ENCODE assay signal across 9 cellular contexts in the genomic region with DNA sequence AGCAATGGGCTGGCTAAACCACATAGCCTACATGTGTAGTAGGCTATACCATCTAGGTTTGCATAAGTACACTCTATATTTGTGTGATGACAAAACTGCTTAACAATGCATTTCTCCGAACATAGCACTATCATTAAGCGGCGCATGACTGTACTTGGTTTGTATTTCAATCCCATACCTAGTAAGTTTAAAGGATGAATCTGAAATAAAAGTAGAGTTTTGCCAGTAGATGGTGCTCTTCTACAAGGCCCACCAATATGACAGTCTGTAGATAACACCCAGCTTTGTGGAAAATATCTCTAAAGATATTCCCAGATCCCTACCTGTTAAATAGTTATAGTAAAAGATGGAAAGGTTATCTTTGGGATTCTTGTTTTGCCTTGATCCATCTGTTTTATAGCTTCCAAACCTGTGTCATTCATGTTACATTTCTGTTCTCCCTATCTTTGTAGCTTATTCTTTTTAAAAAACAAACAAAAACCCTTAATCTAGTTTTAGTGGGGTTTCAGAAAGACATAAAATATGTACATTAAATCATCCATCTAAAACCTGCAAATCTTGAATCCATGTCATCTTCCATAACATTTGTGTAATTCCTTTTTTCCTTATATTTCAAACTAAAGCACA. TPM values are rescaled to one million over a fixed set of nuclear protein-coding genes. Genes with fewer than 3 reads are reported as not detected.
DNase-seq lines count a peak whose midpoint lies in the region; ATAC-seq and TF ChIP-seq lines count a peak whose summit lies in the region.
"Had no signal": no experiment of that assay in that cellular context is flagged by ENCODE, and none has a peak within 500 bp of the region (broad histone marks: within the 10 kb centered on the region; RNA-seq: fewer than 3 reads in every experiment).

No MANE protein-coding gene starts in this region.

- 55% methylated on average over 3 of the region's 3 CpGs for WGBS in SK-N-SH (ENCODE audit: low lambda C conversion rate)

- no peaks in the 10 kb centered on the region for H3F3A ChIP-seq in SK-N-SH (replicated peaks; ENCODE audit: insufficient read depth)

- POLR2A ChIA-PET in activated naive CD8-positive, alpha-beta T cell treated with anti-CD3 and anti-CD28 coated beads, Interleukin-2, amount 10 ng/mL, durations not matched to agents 7 days and 5 days (lab: Charles Lee), result interaction anchor here (0.5 to 0.7 kb wide), 2 partner anchors 31 to 199 kb away, joined by 3 read pairs; no protein-coding TSS in a partner anchor
- POLR2A ChIA-PET in SK-N-SH (lab: Yijun Ruan, JAX), result no interaction called here

- TF ChIP-seq RAD21 in SK-N-SH (IDR thresholded peaks at IDR 0.05; ENCODE audit: low read length), result peak; percentile 80

- peaks cover 78 to 88% of the 10 kb centered on the region in 2 experiments for H3K36me3 ChIP-seq in SK-N-SH (replicated peaks in 1 of 2; ENCODE audit: control insufficient read depth in 1 of 2, insufficient read depth in 2 of 2, low read length in 1 of 2)

- ATAC-seq in activated naive CD8-positive, alpha-beta T cell treated with anti-CD3 and anti-CD28 coated beads, Interleukin-2, amount 10 ng/mL, durations not matched to agents 7 days and 5 days (ENCODE audit: low read depth), result peak; percentile 50
- no peak for ATAC-seq in activated naive CD8-positive, alpha-beta T cell treated with anti-CD3 and anti-CD28 coated beads, Interleukin-2, amount 50 U/mL, for 24 hours

- no peaks in the 10 kb centered on the region for H3K27me3 Mint-ChIP-seq in activated naive CD8-positive, alpha-beta T cell treated with anti-CD3 and anti-CD28 coated beads, Interleukin-2, amount 10 ng/mL, durations not matched to agents 7 days and 5 days
- H3K27me3 Mint-ChIP-seq in activated naive CD8-positive, alpha-beta T cell treated with anti-CD3 and anti-CD28 coated beads, Interleukin-2, amount 50 U/mL, for 24 hours, result no peaks in the 10 kb centered on the region
- H3K27me3 Mint-ChIP-seq: central memory CD8-positive, alpha-beta T cell had no signal

- H3K9ac ChIP-seq in SK-N-SH, result no peak overlapping the region

- H3K4me2 ChIP-seq in SK-N-SH, result no peak overlapping the region

- no peaks in the 10 kb centered on the region for H3K9me2 ChIP-seq in SK-N-SH

- no peak overlapping the region for H3K4me3 Mint-ChIP-seq in activated naive CD8-positive, alpha-beta T cell treated with anti-CD3 and anti-CD28 coated beads, Interleukin-2, amount 10 ng/mL, durations not matched to agents 7 days and 5 days
- H3K4me3 Mint-ChIP-seq in activated naive CD8-positive, alpha-beta T cell treated with anti-CD3 and anti-CD28 coated beads, Interleukin-2, amount 50 U/mL, for 24 hours, result no peak overlapping the region
- H3K4me3 Mint-ChIP-seq: central memory CD8-positive, alpha-beta T cell had no signal

- H3K27me3 ChIP-seq in SK-N-SH (ENCODE audit: insufficient read depth), result no peaks in the 10 kb centered on the region

- CTCF ChIA-PET in SK-N-SH (lab: Yijun Ruan, JAX), result interaction anchor here (0.5 to 7.2 kb wide), 36 partner anchors 9 to 438 kb away, joined by 3 to 99 read pairs (median 4); no protein-coding TSS in a partner anchor

- no peaks in the 10 kb centered on the region for H4K20me1 ChIP-seq in SK-N-SH (ENCODE audit: insufficient read depth)

- no peak for DNase-seq in activated naive CD8-positive, alpha-beta T cell treated with anti-CD3 and anti-CD28 coated beads, Interleukin-2, amount 10 ng/mL, durations not matched to agents 7 days and 5 days
- DNase-seq in activated naive CD8-positive, alpha-beta T cell treated with anti-CD3 and anti-CD28 coated beads, Interleukin-2, amount 50 U/mL, for 24 hours, result no peak
- DNase-seq in H4 (ENCODE audit: low spot score) (peak; percentile 65), LoVo (ENCODE audit: low spot score) (peak; percentile 24), SK-N-SH (peak; percentile 38), fibroblast of mammary gland (ENCODE audit: low read depth) (peak; percentile 72), pons (ENCODE audit: low spot score) (peak; percentile 66), islet precursor cell (no peak)

- no peaks in the 10 kb centered on the region for H3K9me3 Mint-ChIP-seq in activated naive CD8-positive, alpha-beta T cell treated with anti-CD3 and anti-CD28 coated beads, Interleukin-2, amount 10 ng/mL, durations not matched to agents 7 days and 5 days
- H3K9me3 Mint-ChIP-seq in activated naive CD8-positive, alpha-beta T cell treated with anti-CD3 and anti-CD28 coated beads, Interleukin-2, amount 50 U/mL, for 24 hours, result no peaks in the 10 kb centered on the region
- H3K9me3 Mint-ChIP-seq: central memory CD8-positive, alpha-beta T cell had no signal

- no peak overlapping the region for H3K27ac Mint-ChIP-seq in activated naive CD8-positive, alpha-beta T cell treated with anti-CD3 and anti-CD28 coated beads, Interleukin-2, amount 10 ng/mL, durations not matched to agents 7 days and 5 days
- no peak overlapping the region for H3K27ac Mint-ChIP-seq in activated naive CD8-positive, alpha-beta T cell treated with anti-CD3 and anti-CD28 coated beads, Interleukin-2, amount 50 U/mL, for 24 hours

- H3K9me3 ChIP-seq in SK-N-SH, result no peaks in the 10 kb centered on the region

- no peak overlapping the region for H2AFZ ChIP-seq in SK-N-SH (ENCODE audit: low read depth)

- peaks cover 11% of the 10 kb centered on the region; the same call in 1 of the 2 replicates for H3K79me2 ChIP-seq in SK-N-SH (ENCODE audit: insufficient read depth)

- peaks cover 5% of the 10 kb centered on the region for H3K36me3 Mint-ChIP-seq in activated naive CD8-positive, alpha-beta T cell treated with anti-CD3 and anti-CD28 coated beads, Interleukin-2, amount 10 ng/mL, durations not matched to agents 7 days and 5 days
- peaks cover 19% of the 10 kb centered on the region for H3K36me3 Mint-ChIP-seq in activated naive CD8-positive, alpha-beta T cell treated with anti-CD3 and anti-CD28 coated beads, Interleukin-2, amount 50 U/mL, for 24 hours (ENCODE audit: low read depth)

- peak; percentile 84 for TF ChIP-seq CTCF in SK-N-SH (IDR thresholded peaks at IDR 0.05)
- TF ChIP-seq CTCF in fibroblast of mammary gland (conservative IDR thresholded peaks at IDR 0.05; ENCODE audit: control insufficient read depth, insufficient read depth, low read depth, low read length), result peak; percentile 64

- no peak for TF ChIP-seq EP300 in SK-N-SH (IDR thresholded peaks at IDR 0.05; ENCODE audit: borderline replicate concordance in 1 of 2, low read depth in 1 of 2, low read length in 1 of 2)

- H3K27ac ChIP-seq in SK-N-SH (ENCODE audit: low read depth in 2 of 2, low read length in 1 of 2), result peak overlapping the region in 1 of 2 experiments; percentile 10; a peak in 2 of 4 replicates

- H3K4me3 ChIP-seq in SK-N-SH (ENCODE audit: low read depth in 2 of 2, low read length in 1 of 2) (no peak overlapping the region; a peak in 1 of 4 replicates), fibroblast of mammary gland (ENCODE audit: control insufficient read depth, low read depth, low read length) (no peak overlapping the region)

- no peaks in the 10 kb centered on the region for H3K4me1 Mint-ChIP-seq in activated naive CD8-positive, alpha-beta T cell treated with anti-CD3 and anti-CD28 coated beads, Interleukin-2, amount 10 ng/mL, durations not matched to agents 7 days and 5 days
- peaks cover 1% of the 10 kb centered on the region for H3K4me1 Mint-ChIP-seq in activated naive CD8-positive, alpha-beta T cell treated with anti-CD3 and anti-CD28 coated beads, Interleukin-2, amount 50 U/mL, for 24 hours

- no peaks in the 10 kb centered on the region; a peak in 1 of 4 replicates for H3K4me1 ChIP-seq in SK-N-SH (ENCODE audit: control insufficient read depth in 1 of 2, insufficient read depth in 2 of 2, low read depth in 1 of 2, low read length in 1 of 2)

TF ChIP-seq in SK-N-SH, 30 proteins besides CTCF, POLR2A, EP300 and RAD21 (continues in another document):
- peak; percentile 51; the same call in 1 of the 2 replicates for TF ChIP-seq SMC3 (IDR thresholded peaks at IDR 0.05; ENCODE audit: low read depth, low read length)
- TF ChIP-seq, protein P1, sequence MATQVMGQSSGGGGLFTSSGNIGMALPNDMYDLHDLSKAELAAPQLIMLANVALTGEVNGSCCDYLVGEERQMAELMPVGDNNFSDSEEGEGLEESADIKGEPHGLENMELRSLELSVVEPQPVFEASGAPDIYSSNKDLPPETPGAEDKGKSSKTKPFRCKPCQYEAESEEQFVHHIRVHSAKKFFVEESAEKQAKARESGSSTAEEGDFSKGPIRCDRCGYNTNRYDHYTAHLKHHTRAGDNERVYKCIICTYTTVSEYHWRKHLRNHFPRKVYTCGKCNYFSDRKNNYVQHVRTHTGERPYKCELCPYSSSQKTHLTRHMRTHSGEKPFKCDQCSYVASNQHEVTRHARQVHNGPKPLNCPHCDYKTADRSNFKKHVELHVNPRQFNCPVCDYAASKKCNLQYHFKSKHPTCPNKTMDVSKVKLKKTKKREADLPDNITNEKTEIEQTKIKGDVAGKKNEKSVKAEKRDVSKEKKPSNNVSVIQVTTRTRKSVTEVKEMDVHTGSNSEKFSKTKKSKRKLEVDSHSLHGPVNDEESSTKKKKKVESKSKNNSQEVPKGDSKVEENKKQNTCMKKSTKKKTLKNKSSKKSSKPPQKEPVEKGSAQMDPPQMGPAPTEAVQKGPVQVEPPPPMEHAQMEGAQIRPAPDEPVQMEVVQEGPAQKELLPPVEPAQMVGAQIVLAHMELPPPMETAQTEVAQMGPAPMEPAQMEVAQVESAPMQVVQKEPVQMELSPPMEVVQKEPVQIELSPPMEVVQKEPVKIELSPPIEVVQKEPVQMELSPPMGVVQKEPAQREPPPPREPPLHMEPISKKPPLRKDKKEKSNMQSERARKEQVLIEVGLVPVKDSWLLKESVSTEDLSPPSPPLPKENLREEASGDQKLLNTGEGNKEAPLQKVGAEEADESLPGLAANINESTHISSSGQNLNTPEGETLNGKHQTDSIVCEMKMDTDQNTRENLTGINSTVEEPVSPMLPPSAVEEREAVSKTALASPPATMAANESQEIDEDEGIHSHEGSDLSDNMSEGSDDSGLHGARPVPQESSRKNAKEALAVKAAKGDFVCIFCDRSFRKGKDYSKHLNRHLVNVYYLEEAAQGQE (IDR thresholded peaks at IDR 0.05; ENCODE audit: low read depth, low read length), result no peak

RNA-seq across cellular contexts. Expression of gene ZBTB41, which starts 20.7 kb away (rescaled TPM):
- total RNA-seq in activated naive CD8-positive, alpha-beta T cell treated with anti-CD3 and anti-CD28 coated beads, Interleukin-2, amount 10 ng/mL, durations not matched to agents 7 days and 5 days, result 1 to 10 TPM; 7.4 to 8.8 TPM
- 5.6 and 6.6 TPM in 2 replicates for total RNA-seq in H4 (2014; rRNA removed; shearing (Covaris generic))
- polyA plus RNA-seq in SK-N-SH (2012; rRNA removed), result 1.1 and 1.6 TPM in 2 replicates
- 2.1 and 2.4 TPM in 2 replicates for polyA plus RNA-seq in SK-N-SH (2012; cell fraction: cytosol; rRNA removed)
- 1.1 and 2.6 TPM in 2 replicates for polyA plus RNA-seq in SK-N-SH (2012; cell fraction: nucleus; rRNA removed)

RNA-seq across cellular contexts. Expression of gene ASPM, which starts 33.9 kb away (rescaled TPM):
- total RNA-seq in activated naive CD8-positive, alpha-beta T cell treated with anti-CD3 and anti-CD28 coated beads, Interleukin-2, amount 10 ng/mL, durations not matched to agents 7 days and 5 days, result 10 to 100 TPM; 55.9 to 57.2 TPM
- total RNA-seq in H4 (2014; rRNA removed; shearing (Covaris generic)), result 18.2 and 28.4 TPM in 2 replicates
- polyA plus RNA-seq in SK-N-SH (2012; rRNA removed), result 3.0 and 3.3 TPM in 2 replicates
- polyA plus RNA-seq in SK-N-SH (2012; cell fraction: cytosol; rRNA removed), result 3.2 and 3.7 TPM in 2 replicates
- 3.6 and 7.4 TPM in 2 replicates for polyA plus RNA-seq in SK-N-SH (2012; cell fraction: nucleus; rRNA removed)

Comparison
In these comparisons a context has a peak if more than half of its experiments do, and no peak if none do; other contexts are left out.
1. DNase-seq: peak in H4 (single experiment), LoVo (single experiment), SK-N-SH (single experiment), fibroblast of mammary gland (single experiment) and pons (single experiment); none in activated naive CD8-positive, alpha-beta T cell treated with anti-CD3 and anti-CD28 coated beads, Interleukin-2, amount 10 ng/mL, durations not matched to agents 7 days and 5 days (single experiment), activated naive CD8-positive, alpha-beta T cell treated with anti-CD3 and anti-CD28 coated beads, Interleukin-2, amount 50 U/mL, for 24 hours (single experiment) and islet precursor cell (single experiment).